In the genomic region with DNA sequence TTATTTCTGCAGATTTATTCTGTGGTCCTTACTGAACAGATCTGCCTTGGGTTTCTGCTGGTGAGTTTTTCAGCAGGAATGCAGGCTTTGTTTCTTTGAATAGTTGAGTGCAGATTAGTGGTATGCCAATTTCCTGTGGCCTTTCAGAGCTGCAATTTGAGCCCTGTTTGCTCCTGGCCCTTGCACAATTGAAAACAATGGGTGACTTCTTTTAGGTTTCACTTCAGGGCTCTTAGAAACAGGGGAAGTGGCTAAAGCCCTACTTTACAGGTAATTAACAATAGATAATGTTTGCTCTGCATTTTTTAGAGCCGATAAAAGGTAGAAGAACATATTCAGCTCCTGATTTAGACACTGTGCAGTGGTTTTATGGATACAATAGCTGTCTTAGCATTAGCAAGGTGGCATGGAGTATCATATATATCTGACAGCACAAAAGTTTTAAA, we compare ENCODE assay signal across 8 cellular contexts. TPM values are rescaled to one million over a fixed set of nuclear protein-coding genes. Genes with fewer than 3 reads are reported as not detected.
DNase-seq lines count a peak whose midpoint lies in the region; ATAC-seq and TF ChIP-seq lines count a peak whose summit lies in the region.

No MANE protein-coding gene starts in this region.

- H3K9me3 ChIP-seq in SJSA1 (replicated peaks) (no peaks in the 10 kb centered on the region), esophagus muscularis mucosa (no peaks in the 10 kb centered on the region), neuronal stem cell (replicated peaks in 1 of 2; ENCODE audit: control insufficient read depth in 2 of 2, insufficient read depth in 1 of 2, low read depth in 1 of 2, low read length in 2 of 2) (peaks cover 0 to under 1% of the 10 kb centered on the region in 2 donors)

- no peak for TF ChIP-seq EP300 in esophagus muscularis mucosa (IDR thresholded peaks at IDR 0.05)

- H3K4me2 ChIP-seq in neuronal stem cell (ENCODE audit: insufficient read depth, low read length, poor library complexity, severe bottlenecking) = no peak overlapping the region

- H3K36me3 ChIP-seq in SJSA1 = no peaks in the 10 kb centered on the region
- H3K36me3 ChIP-seq in esophagus muscularis mucosa = no peaks in the 10 kb centered on the region
- no peaks in the 10 kb centered on the region for H3K36me3 ChIP-seq in neuronal stem cell (replicated peaks in 1 of 2; ENCODE audit: control insufficient read depth in 2 of 2, insufficient read depth in 2 of 2, low read length in 2 of 2)

- 54% methylated on average over 1 of the region's 1 CpG for WGBS in esophagus muscularis mucosa
- WGBS in neuronal stem cell (ENCODE audit: extremely low coverage in 2 of 2, insufficient read length in 2 of 2, insufficient replicate concordance in 1 of 2), 2 donors = no CpG with 5 or more reads among the region's 1 CpG

- H2BK120ac ChIP-seq in neuronal stem cell (ENCODE audit: low read depth, low read length) = no peak overlapping the region

- no peak overlapping the region for H3K18ac ChIP-seq in neuronal stem cell (ENCODE audit: low read length)

- TF ChIP-seq POLR2A in esophagus muscularis mucosa (IDR thresholded peaks at IDR 0.05; ENCODE audit: low read depth) = no peak

- no peak overlapping the region for H3K4me3 ChIP-seq in HFF-Myc (replicated peaks; ENCODE audit: low read depth, low read length)
- no peak overlapping the region for H3K4me3 ChIP-seq in SJSA1
- no peak overlapping the region for H3K4me3 ChIP-seq in esophagus muscularis mucosa
- no peak overlapping the region for H3K4me3 ChIP-seq in neuronal stem cell (ENCODE audit: low read length in 2 of 2)

- H3K27me3 ChIP-seq in SJSA1 (replicated peaks) = no peaks in the 10 kb centered on the region
- no peaks in the 10 kb centered on the region for H3K27me3 ChIP-seq in esophagus muscularis mucosa
- H3K27me3 ChIP-seq in neuronal stem cell (ENCODE audit: control insufficient read depth in 3 of 3, insufficient read depth in 3 of 3, low read depth in 1 of 3, low read length in 3 of 3) = no peaks in the 10 kb centered on the region

- peaks cover 47% of the 10 kb centered on the region for H3K4me1 ChIP-seq in SJSA1 (replicated peaks)
- peaks cover 12 to 15% (median 13%) of the 10 kb centered on the region in 4 donors for H3K4me1 ChIP-seq in esophagus muscularis mucosa
- H3K4me1 ChIP-seq in neuronal stem cell (ENCODE audit: control insufficient read depth in 2 of 2, insufficient read depth in 1 of 2, low read depth in 1 of 2, low read length in 2 of 2) = peaks cover 2 to 17% of the 10 kb centered on the region in 2 donors

- no peak for TF ChIP-seq CTCF in HFF-Myc (IDR thresholded peaks at IDR 0.05; ENCODE audit: low read depth, low read length, missing control alignments)
- no peak for TF ChIP-seq CTCF in esophagus muscularis mucosa (IDR thresholded peaks at IDR 0.05)

- H3K9ac ChIP-seq in neuronal stem cell (ENCODE audit: low read depth, low read length, poor library complexity) = no peak overlapping the region

- intact Hi-C loops in esophagus muscularis mucosa (cut with DNase I) = no loop called here

- H3K79me1 ChIP-seq in neuronal stem cell (ENCODE audit: low read depth, low read length) = no peaks in the 10 kb centered on the region

- no peak overlapping the region for H4K8ac ChIP-seq in neuronal stem cell (ENCODE audit: low read depth, low read length)

- no peak overlapping the region for H3K14ac ChIP-seq in neuronal stem cell (ENCODE audit: low read length)

- peak; percentile 90 for ATAC-seq in GM18499 (IDR thresholded peaks at IDR 0.05; ENCODE audit: insufficient read depth, unreplicated experiment)

- DNase-seq in HFF-Myc (ENCODE audit: extremely low read depth, low read depth) (peak; percentile 56), M059J (ENCODE audit: low read depth) (peak; percentile 89), SJSA1 (ENCODE audit: low read depth in 1 of 2, low spot score in 2 of 2) (peak; percentile 78 to 85), esophagus muscularis mucosa (ENCODE audit: extremely low spot score) (no peak), neuronal stem cell (ENCODE audit: low spot score) (peak; percentile 85), NCI-H1694 treated with DMSO at 0.1 percent for 48 hours (lab: John Stamatoyannopoulos, UW) (no peak), SK-N-DZ (ENCODE audit: low spot score) (no peak)

- H2BK12ac ChIP-seq in neuronal stem cell (ENCODE audit: low read length) = no peak overlapping the region

- H2BK5ac ChIP-seq in neuronal stem cell (ENCODE audit: low read length) = no peak overlapping the region

- no peak overlapping the region for H4K91ac ChIP-seq in neuronal stem cell (ENCODE audit: low read depth, low read length, poor library complexity)

- no peak overlapping the region for H2AK5ac ChIP-seq in neuronal stem cell (ENCODE audit: low read depth, low read length)

- H3K27ac ChIP-seq in SJSA1 (peak overlapping the region; percentile 61), esophagus muscularis mucosa (replicated peaks in 1 of 4) (peak overlapping the region; percentile 6 to 33 (median 11)), neuronal stem cell (replicated peaks; ENCODE audit: low read length) (peak overlapping the region; percentile 85)

- H2BK15ac ChIP-seq in neuronal stem cell (ENCODE audit: low read length) = no peak overlapping the region

- no peak overlapping the region for H3K23ac ChIP-seq in neuronal stem cell (ENCODE audit: low read depth, low read length, poor library complexity)

- no peak overlapping the region for H3K4ac ChIP-seq in neuronal stem cell (ENCODE audit: low read length)

- peak overlapping the region; percentile 24 for H2AFZ ChIP-seq in neuronal stem cell (ENCODE audit: low read length)

RNA-seq across cellular contexts. Expression of gene SPRY1, which starts 21.9 kb away (rescaled TPM):
- total RNA-seq in M059J (2014; rRNA removed; shearing (Covaris generic)) = 1.1 and 3.4 TPM in 2 replicates
- 0.06 and 2.7 TPM in 2 replicates for total RNA-seq in SJSA1 (2014; rRNA removed; shearing (Covaris generic))
- 100 to 1,000 TPM; 103 to 136 (median 136) TPM for total RNA-seq in esophagus muscularis mucosa
- polyA plus RNA-seq in neuronal stem cell (2013, experiment 1 of 2) = 92.4 TPM
- 97.0 TPM for polyA plus RNA-seq in neuronal stem cell (2013, experiment 2 of 2)
- 2.2 and 2.6 TPM in 2 replicates for polyA plus RNA-seq in SK-N-DZ (2014; cell fraction: cytosol; rRNA removed)
- 1.9 and 4.1 TPM in 2 replicates for polyA plus RNA-seq in SK-N-DZ (2014; cell fraction: nucleus; rRNA removed)

Comparison
In these comparisons a context has a peak if more than half of its experiments do, and no peak if none do; other contexts are left out.
1. DNase-seq: peak in HFF-Myc (single experiment), M059J (single experiment), SJSA1 (2 of 2) and neuronal stem cell (single experiment); none in esophagus muscularis mucosa (single experiment), NCI-H1694 treated with DMSO at 0.1 percent for 48 hours (single experiment) and SK-N-DZ (single experiment).
2. H3K27ac ChIP-seq: peak in every context shown above with its lines; median percentile 85 in neuronal stem cell; 61 in SJSA1; 11 in esophagus muscularis mucosa.
3. RNA of gene SPRY1, which starts 21.9 kb away (total RNA-seq): 103 to 136 TPM in esophagus muscularis mucosa; 1.1 to 3.4 TPM in M059J and 0.06 to 2.7 TPM in SJSA1; every median in the first group is over 10 times any median in the second.